Comparison of ENCODE assay signal across 10 cellular contexts in the genomic region with DNA sequence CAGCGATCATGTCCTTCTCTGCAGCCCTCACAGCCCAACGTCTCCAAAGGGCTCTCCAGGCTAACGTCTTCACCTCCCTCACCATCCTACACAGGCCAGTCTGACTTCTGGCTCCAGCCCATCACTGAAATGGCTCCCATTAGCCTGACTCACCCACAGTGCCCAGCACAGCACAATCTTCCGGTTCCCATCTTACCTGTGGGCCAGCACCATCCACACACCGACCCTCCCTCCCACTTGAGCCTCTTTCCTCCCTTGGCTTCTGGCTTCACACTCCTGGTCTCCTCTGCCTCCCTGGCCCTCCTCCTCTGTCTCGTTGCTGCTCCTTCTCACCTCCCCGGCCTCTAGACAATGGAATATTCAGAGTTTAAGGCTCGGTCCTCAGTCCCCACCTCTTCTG. TPM values are rescaled to one million over a fixed set of nuclear protein-coding genes. Genes with fewer than 3 reads are reported as not detected.
"Had no signal": no experiment of that assay in that cellular context is flagged by ENCODE, and none has a peak within 500 bp of the region (broad histone marks: within the 10 kb centered on the region; RNA-seq: fewer than 3 reads in every experiment).

No MANE protein-coding gene starts in this region.

- DNase-seq: GM23248, GOT3, H9, HCEC 1CT, HFFc6, KBM-7 had no signal

- H3K9me3 Mint-ChIP-seq: H9, HFFc6, IgD-negative memory B cell had no signal

- H2AFZ ChIP-seq: GM23248 had no signal

- H3K4me3 ChIP-seq: GM23248 had no signal

- ATAC-seq: HepG2 had no signal

- H3K4me3 Mint-ChIP-seq: H9, HFFc6, IgD-negative memory B cell had no signal

- H3K27ac Mint-ChIP-seq: H9, HFFc6, IgD-negative memory B cell had no signal

- H3K27ac ChIP-seq: GM23248, HL-60 had no signal

- H3K9ac ChIP-seq: GM23248 had no signal

- FAIRE-seq: H54, HepG2 had no signal

RNA-seq across cellular contexts. Expression of a gene that starts 51.2 kb away (rescaled TPM):
- total RNA-seq: HepG2 had no signal
- polyA plus RNA-seq: IgD-negative memory B cell had no signal
